In genomic region chr16:82263456-82264159, GRCh38 we compare ENCODE assay signal across 9 cellular contexts.
DNase-seq lines count a peak whose midpoint lies in the region; ATAC-seq, FAIRE-seq and TF ChIP-seq lines count a peak whose summit lies in the region.
"Had no signal": no experiment of that assay in that cellular context is flagged by ENCODE, and none has a peak within 500 bp of the region (broad histone marks: within the 10 kb centered on the region; RNA-seq: fewer than 3 reads in every experiment).

No MANE protein-coding gene starts in this region.

- H3K4me2 ChIP-seq in KMS-11 (no peak overlapping the region), astrocyte (ENCODE audit: low read length) (no peak overlapping the region)

- DNase-seq in AG20443 (ENCODE audit: low spot score): peak; percentile 80
- DNase-seq in T-helper 2 cell: peak in 4 of 5 experiments; percentile 14 to 52 (median 20)
- DNase-seq in astrocyte (ENCODE audit: low read depth): peak; percentile 20
- peak; percentile 54 to 60 for DNase-seq in hippocampal formation (lab: John Stamatoyannopoulos, UW)
- DNase-seq in smooth muscle cell of the brain vasculature (ENCODE audit: low read depth, low spot score): peak; percentile 7

- no peaks in the 10 kb centered on the region for H3K4me1 ChIP-seq in KMS-11 (ENCODE audit: low read depth, poor library complexity, severe bottlenecking)
- H3K4me1 ChIP-seq in astrocyte (ENCODE audit: insufficient read depth, low read length): no peaks in the 10 kb centered on the region

- peaks cover 51% of the 10 kb centered on the region for H3K27me3 Mint-ChIP-seq in astrocyte (ENCODE audit: low read depth, unreplicated experiment)

- no peak overlapping the region for H3K4me3 Mint-ChIP-seq in astrocyte (ENCODE audit: unreplicated experiment)
- H3K4me3 Mint-ChIP-seq: IgD-negative memory B cell had no signal

- H3K27me3 ChIP-seq in KMS-11 (ENCODE audit: insufficient read depth, low read depth) (no peaks in the 10 kb centered on the region), astrocyte (ENCODE audit: insufficient read depth, low read length) (peaks cover 27% of the 10 kb centered on the region)

- H3K27ac Mint-ChIP-seq in astrocyte (ENCODE audit: unreplicated experiment): no peak overlapping the region

- H3K36me3 ChIP-seq in KMS-11 (ENCODE audit: insufficient read depth) (no peaks in the 10 kb centered on the region), astrocyte (ENCODE audit: insufficient read depth, low read length) (no peaks in the 10 kb centered on the region)

- H2AFZ ChIP-seq in KMS-11 (ENCODE audit: low read depth) (no peak overlapping the region), astrocyte (ENCODE audit: low read depth, low read length) (no peak overlapping the region)

- FAIRE-seq in astrocyte (lab: Jason Lieb, UNC): no peak

- H3K4me3 ChIP-seq in KMS-11 (IDR thresholded peaks at IDR 0.05; ENCODE audit: insufficient read depth, low read depth, low read length): no peak overlapping the region
- no peak overlapping the region for H3K4me3 ChIP-seq in astrocyte (ENCODE audit: insufficient read depth, low read depth, low read length)

- peaks cover 3% of the 10 kb centered on the region for H3K9me3 Mint-ChIP-seq in astrocyte (ENCODE audit: unreplicated experiment)

- no peaks in the 10 kb centered on the region for H3K79me2 ChIP-seq in KMS-11 (ENCODE audit: insufficient read depth, low read depth)
- no peaks in the 10 kb centered on the region for H3K79me2 ChIP-seq in astrocyte (ENCODE audit: insufficient read depth, low read length)

- H3K9ac ChIP-seq in KMS-11 (no peak overlapping the region), astrocyte (ENCODE audit: low read length) (no peak overlapping the region)

- H3K9me3 ChIP-seq in astrocyte (ENCODE audit: insufficient read depth, low read depth, low read length): no peaks in the 10 kb centered on the region

- TF ChIP-seq CTCF in KMS-11 (conservative IDR thresholded peaks at IDR 0.05; ENCODE audit: low read depth, low read length): peak; percentile 99
- TF ChIP-seq CTCF in astrocyte (IDR thresholded peaks at IDR 0.05; ENCODE audit: insufficient read depth, low read depth, low read length): peak; percentile 99

- no peaks in the 10 kb centered on the region for H3K36me3 Mint-ChIP-seq in astrocyte (ENCODE audit: low read depth, unreplicated experiment)

- no peak overlapping the region for H3K27ac ChIP-seq in KMS-11
- H3K27ac ChIP-seq in astrocyte (ENCODE audit: low read depth, low read length): no peak overlapping the region

- no peaks in the 10 kb centered on the region for H3K4me1 Mint-ChIP-seq in astrocyte (ENCODE audit: low read depth, unreplicated experiment)

- H4K20me1 ChIP-seq in KMS-11 (ENCODE audit: insufficient read depth): no peaks in the 10 kb centered on the region
- H4K20me1 ChIP-seq in astrocyte (ENCODE audit: insufficient read depth, low read length): no peaks in the 10 kb centered on the region

- ATAC-seq in GM19035 (IDR thresholded peaks at IDR 0.05; ENCODE audit: unreplicated experiment) (peak; percentile 60), GM21390 (IDR thresholded peaks at IDR 0.05; ENCODE audit: unreplicated experiment) (no peak)

Comparison
In these comparisons a context has a peak if more than half of its experiments do, and no peak if none do; other contexts are left out.
1. DNase-seq: peak in every context shown above with its lines; median percentile 80 in AG20443; 57 in hippocampal formation; 20 in T-helper 2 cell; 20 in astrocyte; 7 in smooth muscle cell of the brain vasculature.